ENCODE assay signal across 8 cellular contexts in the genomic region with DNA sequence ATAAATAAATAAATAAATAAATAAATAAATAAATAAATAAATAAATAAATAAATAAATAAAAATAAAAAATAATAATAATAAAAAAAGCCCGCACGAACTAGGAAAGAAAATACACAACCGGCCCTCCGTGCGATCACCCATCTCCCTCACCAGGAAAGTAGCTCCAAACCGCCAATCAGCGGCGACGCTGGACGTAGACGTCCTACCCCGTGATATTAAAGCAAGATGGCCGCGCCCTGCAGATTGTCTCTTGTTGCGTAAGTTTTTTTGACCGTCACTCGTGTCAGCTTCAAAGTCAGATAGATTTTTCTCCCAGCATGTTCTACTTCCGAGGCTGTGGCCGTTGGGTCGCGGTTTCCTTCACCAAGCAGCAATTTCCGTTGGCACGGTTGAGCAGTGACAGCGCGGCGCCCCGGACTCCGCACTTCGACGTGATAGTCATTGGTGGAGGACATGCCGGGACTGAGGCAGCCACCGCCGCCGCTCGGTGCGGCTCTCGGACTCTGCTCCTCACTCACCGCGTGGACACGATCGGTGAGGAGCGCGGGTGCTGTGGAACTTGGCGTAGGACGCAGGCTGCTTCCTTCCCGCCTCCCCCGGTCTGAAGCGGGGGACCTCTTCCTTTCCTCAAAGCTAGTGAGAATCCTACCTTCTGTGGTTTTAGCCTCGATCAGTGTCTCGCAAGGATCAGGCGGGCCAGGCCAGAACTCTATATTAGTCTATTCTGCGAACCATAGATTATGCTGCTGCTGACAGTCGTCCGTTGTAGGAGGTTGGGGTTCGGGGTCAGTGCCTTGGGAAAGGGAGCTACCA. TPM values are rescaled to one million over a fixed set of nuclear protein-coding genes. Genes with fewer than 3 reads are reported as not detected.
DNase-seq lines count a peak whose midpoint lies in the region; ATAC-seq, FAIRE-seq and TF ChIP-seq lines count a peak whose summit lies in the region.

TSS of gene MTO1 (plus strand) at position 201 of the 814 bp plus-strand sequence. CDS start at position 319, 118 bp downstream.

- H3K27ac Mint-ChIP-seq in activated CD4-positive, alpha-beta T cell treated with anti-CD3 and anti-CD28 coated beads, Interleukin-2, amount 10 ng/mL, durations not matched to agents 24 days and 14 days, result peak within 1 kb of the TSS; percentile 98

- no peaks in the 10 kb centered on the region for H3K27me3 Mint-ChIP-seq in activated CD4-positive, alpha-beta T cell treated with anti-CD3 and anti-CD28 coated beads, Interleukin-2, amount 10 ng/mL, durations not matched to agents 24 days and 14 days

- no peak for TF ChIP-seq CTCF in BE2C (IDR thresholded peaks at IDR 0.05; ENCODE audit: low read depth, low read length)
- TF ChIP-seq CTCF in coronary artery (IDR thresholded peaks at IDR 0.05), result no peak

- peaks cover 21% of the 10 kb centered on the region for H3K36me3 Mint-ChIP-seq in activated CD4-positive, alpha-beta T cell treated with anti-CD3 and anti-CD28 coated beads, Interleukin-2, amount 10 ng/mL, durations not matched to agents 24 days and 14 days (ENCODE audit: low read depth)

- peak within 1 kb of the TSS; percentile 94 for H3K4me3 Mint-ChIP-seq in activated CD4-positive, alpha-beta T cell treated with anti-CD3 and anti-CD28 coated beads, Interleukin-2, amount 10 ng/mL, durations not matched to agents 24 days and 14 days

- H3K4me1 ChIP-seq in BE2C, result peaks cover 9% of the 10 kb centered on the region

- peaks cover 5% of the 10 kb centered on the region for H3K36me3 ChIP-seq in BE2C

- peak within 1 kb of the TSS; percentile 86 to 90 for H3K27ac ChIP-seq in coronary artery

- H3K9me3 Mint-ChIP-seq in activated CD4-positive, alpha-beta T cell treated with anti-CD3 and anti-CD28 coated beads, Interleukin-2, amount 10 ng/mL, durations not matched to agents 24 days and 14 days, result no peaks in the 10 kb centered on the region

- ATAC-seq in HG03457 (IDR thresholded peaks at IDR 0.05; ENCODE audit: unreplicated experiment), result peak; percentile 90

- intact Hi-C loops in activated CD4-positive, alpha-beta T cell treated with anti-CD3 and anti-CD28 coated beads, Interleukin-2, amount 10 ng/mL, durations not matched to agents 24 days and 14 days (cut with micrococcal nuclease), result loop anchor here (1.0 to 5.0 kb wide), 6 partner anchors 9 to 839 kb away; partner anchors contain the start of genes CGAS, EEF1A1, KCNQ5 and SLC17A5

- DNase-seq in BE2C (peak; percentile 87), GM19239 (ENCODE audit: insufficient read length, low spot score) (peak; percentile 57), NCI-H524 treated with DMSO at 0.1 percent for 48 hours (lab: John Stamatoyannopoulos, UW) (peak; percentile 45), coronary artery (ENCODE audit: low spot score) (peak; percentile 94), left kidney (ENCODE audit: low read depth, low spot score) (peak; percentile 97)
- DNase-seq in activated CD4-positive, alpha-beta T cell treated with anti-CD3 and anti-CD28 coated beads, Interleukin-2, amount 10 ng/mL, durations not matched to agents 24 days and 14 days, result peak; percentile 93
- DNase-seq in stimulated activated CD4-positive, alpha-beta T cell treated with anti-CD3 and anti-CD28 coated beads, Interleukin-2, amount 100 ng/mL, for 24 hours, result peak; percentile 83 to 84

- H3K4me1 Mint-ChIP-seq in activated CD4-positive, alpha-beta T cell treated with anti-CD3 and anti-CD28 coated beads, Interleukin-2, amount 10 ng/mL, durations not matched to agents 24 days and 14 days, result peaks cover 45% of the 10 kb centered on the region

- no peaks in the 10 kb centered on the region for H3K9me3 ChIP-seq in BE2C

- H3K4me3 ChIP-seq in BE2C (ENCODE audit: low read depth, low read length) (peak within 1 kb of the TSS; percentile 99), coronary artery (peak within 1 kb of the TSS; percentile 89)

- FAIRE-seq in GM19239 (lab: Jason Lieb, UNC), result peak; percentile 95

- no peaks in the 10 kb centered on the region for H3K27me3 ChIP-seq in BE2C

RNA-seq across cellular contexts. Expression of gene MTO1, which starts in this region (rescaled TPM):
- polyA plus RNA-seq in BE2C (2012; ENCODE audit: insufficient read depth, insufficient read length, low read depth), result 20.0 TPM
- total RNA-seq in activated CD4-positive, alpha-beta T cell treated with anti-CD3 and anti-CD28 coated beads, Interleukin-2, amount 10 ng/mL, durations not matched to agents 24 days and 14 days, result 35.5 and 35.7 TPM in 2 replicates

Comparison
In these comparisons a context has a peak if more than half of its experiments do, and no peak if none do; other contexts are left out.
1. Peak in every context shown above with its lines: DNase-seq, ATAC-seq, H3K4me3 ChIP-seq and H3K27ac ChIP-seq.
2. DNase-seq: peak in every context shown above with its lines; median percentile 97 in left kidney; 94 in coronary artery; 93 in activated CD4-positive, alpha-beta T cell treated with anti-CD3 and anti-CD28 coated beads, Interleukin-2, amount 10 ng/mL, durations not matched to agents 24 days and 14 days; 87 in BE2C; 84 in stimulated activated CD4-positive, alpha-beta T cell treated with anti-CD3 and anti-CD28 coated beads, Interleukin-2, amount 100 ng/mL, for 24 hours; 57 in GM19239; 45 in NCI-H524 treated with DMSO at 0.1 percent for 48 hours.